ENCODE assay signal across 8 cellular contexts in genomic region chr22:39021552-39022250, GRCh38. TPM values are rescaled to one million over a fixed set of nuclear protein-coding genes. Genes with fewer than 3 reads are reported as not detected.
DNase-seq lines count a peak whose midpoint lies in the region; ATAC-seq and TF ChIP-seq lines count a peak whose summit lies in the region.

No MANE protein-coding gene starts in this region.

- H3K27ac Mint-ChIP-seq in activated T-helper 1 cell treated with anti-CD3 and anti-CD28 coated beads, Interleukin-12 subunit alpha, Interleukin-12 subunit beta, Interleukin-2, Interleukin-4 antibody, amounts not matched to agents 30 ng/mL and 10 ng/mL and 1 ng/mL, durations not matched to agents 14 hours and 24 hours and 36 hours: peak overlapping the region; percentile 92
- H3K27ac Mint-ChIP-seq in immature natural killer cell: peak overlapping the region; percentile 94 to 98 (median 96)
- peak overlapping the region; percentile 97 to 98 for H3K27ac Mint-ChIP-seq in stimulated activated naive CD8-positive, alpha-beta T cell treated with anti-CD3 and anti-CD28 coated beads, Interleukin-15, amount 100 ng/mL, for 72 hours

- no peaks in the 10 kb centered on the region for H3K27me3 Mint-ChIP-seq in activated T-helper 1 cell treated with anti-CD3 and anti-CD28 coated beads, Interleukin-12 subunit alpha, Interleukin-12 subunit beta, Interleukin-2, Interleukin-4 antibody, amounts not matched to agents 30 ng/mL and 10 ng/mL and 1 ng/mL, durations not matched to agents 14 hours and 24 hours and 36 hours (ENCODE audit: insufficient read depth)
- peaks cover 4 to 8% (median 8%) of the 10 kb centered on the region in 3 donors for H3K27me3 Mint-ChIP-seq in immature natural killer cell (ENCODE audit: low read depth in 3 of 3)
- H3K27me3 Mint-ChIP-seq in stimulated activated naive CD8-positive, alpha-beta T cell treated with anti-CD3 and anti-CD28 coated beads, Interleukin-15, amount 100 ng/mL, for 72 hours: no peaks in the 10 kb centered on the region

- H3K4me1 Mint-ChIP-seq in activated T-helper 1 cell treated with anti-CD3 and anti-CD28 coated beads, Interleukin-12 subunit alpha, Interleukin-12 subunit beta, Interleukin-2, Interleukin-4 antibody, amounts not matched to agents 30 ng/mL and 10 ng/mL and 1 ng/mL, durations not matched to agents 14 hours and 24 hours and 36 hours (ENCODE audit: low read depth): peaks cover 47% of the 10 kb centered on the region
- peaks cover 59 to 70% of the 10 kb centered on the region in 2 donors for H3K4me1 Mint-ChIP-seq in immature natural killer cell
- H3K4me1 Mint-ChIP-seq in stimulated activated naive CD8-positive, alpha-beta T cell treated with anti-CD3 and anti-CD28 coated beads, Interleukin-15, amount 100 ng/mL, for 72 hours: peaks cover 81% of the 10 kb centered on the region

- H3K36me3 Mint-ChIP-seq in activated T-helper 1 cell treated with anti-CD3 and anti-CD28 coated beads, Interleukin-12 subunit alpha, Interleukin-12 subunit beta, Interleukin-2, Interleukin-4 antibody, amounts not matched to agents 30 ng/mL and 10 ng/mL and 1 ng/mL, durations not matched to agents 14 hours and 24 hours and 36 hours (ENCODE audit: low read depth): peaks cover 38% of the 10 kb centered on the region
- peaks cover 9 to 24% (median 9%) of the 10 kb centered on the region in 3 donors for H3K36me3 Mint-ChIP-seq in immature natural killer cell

- DNase-seq in GM20000 (ENCODE audit: low spot score) (peak; percentile 17), immature natural killer cell (no peak), NCI-H1930 (lab: John Stamatoyannopoulos, UW) (no peak)
- no peak for DNase-seq in activated T-helper 1 cell treated with anti-CD3 and anti-CD28 coated beads, Interleukin-12 subunit alpha, Interleukin-12 subunit beta, Interleukin-2, Interleukin-4 antibody, amounts not matched to agents 30 ng/mL and 10 ng/mL and 1 ng/mL, durations not matched to agents 14 hours and 24 hours and 36 hours (ENCODE audit: low spot score)
- no peak for DNase-seq in stimulated activated naive CD8-positive, alpha-beta T cell treated with anti-CD3 and anti-CD28 coated beads, Interleukin-15, amount 100 ng/mL, for 72 hours

- TF ChIP-seq CTCF in GM20000 (IDR thresholded peaks at IDR 0.05; ENCODE audit: extremely low read depth, missing control alignments): no peak

- no peaks in the 10 kb centered on the region for H3K9me3 Mint-ChIP-seq in activated T-helper 1 cell treated with anti-CD3 and anti-CD28 coated beads, Interleukin-12 subunit alpha, Interleukin-12 subunit beta, Interleukin-2, Interleukin-4 antibody, amounts not matched to agents 30 ng/mL and 10 ng/mL and 1 ng/mL, durations not matched to agents 14 hours and 24 hours and 36 hours
- no peaks in the 10 kb centered on the region for H3K9me3 Mint-ChIP-seq in immature natural killer cell
- H3K9me3 Mint-ChIP-seq in stimulated activated naive CD8-positive, alpha-beta T cell treated with anti-CD3 and anti-CD28 coated beads, Interleukin-15, amount 100 ng/mL, for 72 hours: no peaks in the 10 kb centered on the region

- ATAC-seq in stimulated activated naive CD8-positive, alpha-beta T cell treated with anti-CD3 and anti-CD28 coated beads, Interleukin-15, amount 100 ng/mL, for 72 hours: no peak
- ATAC-seq in HG03521 (IDR thresholded peaks at IDR 0.05; ENCODE audit: unreplicated experiment) (no peak), HG02981 (IDR thresholded peaks at IDR 0.05; ENCODE audit: unreplicated experiment) (no peak), GM19328 (IDR thresholded peaks at IDR 0.05; ENCODE audit: unreplicated experiment) (no peak)

- intact Hi-C loops in activated T-helper 1 cell treated with anti-CD3 and anti-CD28 coated beads, Interleukin-12 subunit alpha, Interleukin-12 subunit beta, Interleukin-2, Interleukin-4 antibody, amounts not matched to agents 30 ng/mL and 10 ng/mL and 1 ng/mL, durations not matched to agents 14 hours and 24 hours and 36 hours (cut with micrococcal nuclease): no loop called here

- H3K4me3 Mint-ChIP-seq in activated T-helper 1 cell treated with anti-CD3 and anti-CD28 coated beads, Interleukin-12 subunit alpha, Interleukin-12 subunit beta, Interleukin-2, Interleukin-4 antibody, amounts not matched to agents 30 ng/mL and 10 ng/mL and 1 ng/mL, durations not matched to agents 14 hours and 24 hours and 36 hours: peak overlapping the region; percentile 96
- H3K4me3 Mint-ChIP-seq in immature natural killer cell: peak overlapping the region; percentile 90 to 95 (median 94)
- H3K4me3 Mint-ChIP-seq in stimulated activated naive CD8-positive, alpha-beta T cell treated with anti-CD3 and anti-CD28 coated beads, Interleukin-15, amount 100 ng/mL, for 72 hours: peak overlapping the region; percentile 95 to 98

RNA-seq across cellular contexts. Expression of gene APOBEC3D, which starts 0.8 kb away (rescaled TPM):
- total RNA-seq in activated T-helper 1 cell treated with anti-CD3 and anti-CD28 coated beads, Interleukin-12 subunit alpha, Interleukin-12 subunit beta, Interleukin-2, Interleukin-4 antibody, amounts not matched to agents 30 ng/mL and 10 ng/mL and 1 ng/mL, durations not matched to agents 14 hours and 24 hours and 36 hours: 23.6 and 26.9 TPM in 2 replicates
- 10 to 100 TPM in 2 of 3 donors, 1 to 10 TPM in 1; 3.9 to 25.3 (median 15.4) TPM for polyA plus RNA-seq in immature natural killer cell

RNA-seq across cellular contexts. Expression of gene APOBEC3C, which starts 7.6 kb away (rescaled TPM):
- 71.5 and 73.2 TPM in 2 replicates for total RNA-seq in activated T-helper 1 cell treated with anti-CD3 and anti-CD28 coated beads, Interleukin-12 subunit alpha, Interleukin-12 subunit beta, Interleukin-2, Interleukin-4 antibody, amounts not matched to agents 30 ng/mL and 10 ng/mL and 1 ng/mL, durations not matched to agents 14 hours and 24 hours and 36 hours
- 100 to 1,000 TPM; 242 to 468 (median 346) TPM for polyA plus RNA-seq in immature natural killer cell

RNA-seq across cellular contexts. Expression of gene APOBEC3F, which starts 19.0 kb away (rescaled TPM):
- 19.0 and 21.6 TPM in 2 replicates for total RNA-seq in activated T-helper 1 cell treated with anti-CD3 and anti-CD28 coated beads, Interleukin-12 subunit alpha, Interleukin-12 subunit beta, Interleukin-2, Interleukin-4 antibody, amounts not matched to agents 30 ng/mL and 10 ng/mL and 1 ng/mL, durations not matched to agents 14 hours and 24 hours and 36 hours
- 10 to 100 TPM in 2 of 3 donors, 1 to 10 TPM in 1; 9.0 to 43.0 (median 16.8) TPM for polyA plus RNA-seq in immature natural killer cell

RNA-seq across cellular contexts. Expression of gene APOBEC3B, which starts 39.6 kb away (rescaled TPM):
- 17.9 and 19.5 TPM in 2 replicates for total RNA-seq in activated T-helper 1 cell treated with anti-CD3 and anti-CD28 coated beads, Interleukin-12 subunit alpha, Interleukin-12 subunit beta, Interleukin-2, Interleukin-4 antibody, amounts not matched to agents 30 ng/mL and 10 ng/mL and 1 ng/mL, durations not matched to agents 14 hours and 24 hours and 36 hours
- polyA plus RNA-seq in immature natural killer cell: 1 to 10 TPM; 2.0 to 3.9 (median 3.3) TPM

RNA-seq across cellular contexts. Expression of gene APOBEC3G, which starts 55.4 kb away (rescaled TPM):
- 53.7 and 56.7 TPM in 2 replicates for total RNA-seq in activated T-helper 1 cell treated with anti-CD3 and anti-CD28 coated beads, Interleukin-12 subunit alpha, Interleukin-12 subunit beta, Interleukin-2, Interleukin-4 antibody, amounts not matched to agents 30 ng/mL and 10 ng/mL and 1 ng/mL, durations not matched to agents 14 hours and 24 hours and 36 hours
- polyA plus RNA-seq in immature natural killer cell: 100 to 1,000 TPM; 494 to 885 (median 545) TPM
